11 cellular contexts compared by ENCODE assay signal in the genomic region with DNA sequence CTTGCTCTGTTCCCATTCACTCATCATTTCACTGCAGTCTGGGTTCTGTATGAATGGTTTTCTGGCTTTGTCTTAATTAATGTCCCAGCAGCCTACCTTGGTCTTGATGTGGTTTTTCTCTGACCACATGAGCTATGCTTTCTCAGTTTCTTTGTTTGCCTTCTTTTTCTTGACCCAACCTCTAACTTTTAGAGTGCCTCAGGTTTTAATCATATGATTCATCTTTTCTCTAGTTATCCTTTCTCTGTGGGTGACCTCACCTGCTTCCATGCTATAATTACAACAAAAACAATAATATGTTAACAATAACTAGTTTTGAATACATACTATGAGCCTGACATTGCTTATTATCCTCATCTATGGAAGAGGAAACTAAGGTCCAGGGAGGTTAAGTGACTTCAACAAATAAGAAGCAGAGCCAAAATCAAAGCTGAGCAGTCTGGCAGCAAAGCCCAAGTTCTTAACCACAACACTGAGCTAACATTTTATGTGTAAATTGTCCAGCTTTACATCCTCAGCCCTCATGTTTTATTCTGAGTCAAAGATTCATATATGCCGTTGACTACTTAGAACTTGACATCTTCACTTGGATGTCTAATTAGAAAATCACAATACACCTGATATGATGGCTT. TPM values are rescaled to one million over a fixed set of nuclear protein-coding genes. Genes with fewer than 3 reads are reported as not detected.
DNase-seq lines count a peak whose midpoint lies in the region; ATAC-seq and TF ChIP-seq lines count a peak whose summit lies in the region.
"Had no signal": no experiment of that assay in that cellular context is flagged by ENCODE, and none has a peak within 500 bp of the region (broad histone marks: within the 10 kb centered on the region; RNA-seq: fewer than 3 reads in every experiment).

No MANE protein-coding gene starts in this region.

- TF ChIP-seq CTCF in PC-3 (conservative IDR thresholded peaks at IDR 0.05; ENCODE audit: low read depth, low read length) = no peak
- TF ChIP-seq CTCF in lower leg skin (IDR thresholded peaks at IDR 0.05) = no peak

- ATAC-seq in GM19328 (IDR thresholded peaks at IDR 0.05; ENCODE audit: unreplicated experiment) (peak; percentile 68), HG02943 (IDR thresholded peaks at IDR 0.05; ENCODE audit: low read depth, unreplicated experiment) (peak; percentile 93), PC-3 (peak; percentile 65)

- CTCF ChIA-PET in PC-3 (lab: Charles Lee) = no interaction called here
- CTCF ChIA-PET in activated CD4-positive, alpha-beta memory T cell treated with anti-CD3 and anti-CD28 coated beads for 36 hours (lab: Charles Lee) = no interaction called here

- H3K27me3 ChIP-seq in PC-3 (ENCODE audit: low read length) = no peaks in the 10 kb centered on the region
- H3K27me3 ChIP-seq: transverse colon had no signal

- BruUV-seq in PC-3 (replicated peaks; lab: Mats Ljungman, UMichigan) = no TSS peak

- no peaks in the 10 kb centered on the region for H3K36me3 ChIP-seq in PC-3 (ENCODE audit: low read depth, low read length)
- H3K36me3 ChIP-seq: transverse colon had no signal

- H3K79me2 ChIP-seq in PC-3 (ENCODE audit: low read length) = no peaks in the 10 kb centered on the region

- WGBS in lower leg skin, 2 donors = 79 to 85% methylated on average over 1 of the region's 1 CpG

- no peak overlapping the region for H2AFZ ChIP-seq in PC-3 (ENCODE audit: low read length)

- POLR2A ChIA-PET in PC-3 (lab: Charles Lee; ENCODE audit: unreplicated experiment) = interaction anchor here (0.5 kb wide), 1 partner anchor 62 kb away, joined by 15 read pairs; no protein-coding TSS in a partner anchor
- POLR2A ChIA-PET in activated CD4-positive, alpha-beta memory T cell treated with anti-CD3 and anti-CD28 coated beads for 36 hours (lab: Charles Lee) = no interaction called here

- TF ChIP-seq POLR2A in erythroblast (IDR thresholded peaks at IDR 0.05; ENCODE audit: low read length) (no peak), lower leg skin (IDR thresholded peaks at IDR 0.05) (no peak)

- H3K4me3 ChIP-seq in PC-3 (ENCODE audit: low read length) (no peak overlapping the region), lower leg skin (ENCODE audit: low read depth, poor library complexity, severe bottlenecking) (no peak overlapping the region)
- H3K4me3 ChIP-seq: skin epidermis, transverse colon had no signal

- no peaks in the 10 kb centered on the region; the same call in 1 of the 2 replicates for H3K9me3 ChIP-seq in PC-3 (ENCODE audit: low read length)
- H3K9me3 ChIP-seq: transverse colon had no signal

- intact Hi-C loops in PC-3 (cut with micrococcal nuclease) (loop anchor here (1.0 kb wide), 1 partner anchor 8 kb away; no protein-coding TSS in a partner anchor), lower leg skin (cut with DNase I; ENCODE audit: low total_unique reads) (no loop called here)
- intact Hi-C loops in activated CD4-positive, alpha-beta memory T cell treated with anti-CD3 and anti-CD28 coated beads for 36 hours (cut with micrococcal nuclease) = no loop called here

- H4K20me1 ChIP-seq in PC-3 (ENCODE audit: low read length) = no peaks in the 10 kb centered on the region

- no peak overlapping the region for H3K4me3 Mint-ChIP-seq in activated CD4-positive, alpha-beta memory T cell treated with anti-CD3 and anti-CD28 coated beads for 36 hours

- H3K4me1 ChIP-seq in PC-3 (ENCODE audit: insufficient read depth, low read length) = peaks cover 9% of the 10 kb centered on the region
- H3K4me1 ChIP-seq: transverse colon had no signal

- no peaks in the 10 kb centered on the region for H3F3A ChIP-seq in PC-3 (ENCODE audit: low read length, unreplicated experiment)

- H3K27ac ChIP-seq in PC-3 (ENCODE audit: low read length) = no peak overlapping the region
- H3K27ac ChIP-seq: skin epidermis, transverse colon had no signal

- no peaks in the 10 kb centered on the region for H3K9me3 Mint-ChIP-seq in activated CD4-positive, alpha-beta memory T cell treated with anti-CD3 and anti-CD28 coated beads for 36 hours

- peaks cover 14% of the 10 kb centered on the region for H3K4me1 Mint-ChIP-seq in activated CD4-positive, alpha-beta memory T cell treated with anti-CD3 and anti-CD28 coated beads for 36 hours (ENCODE audit: low read depth)

- DNase-seq in EH (ENCODE audit: low read depth) (peak; percentile 7), PC-3 (peak; percentile 47), NCI-H1930 (lab: John Stamatoyannopoulos, UW) (no peak), erythroblast (lab: John Stamatoyannopoulos, UW) (no peak), lower leg skin (ENCODE audit: low spot score in 2 of 2) (no peak)
- no peak for DNase-seq in activated CD4-positive, alpha-beta memory T cell treated with anti-CD3 and anti-CD28 coated beads for 36 hours
- DNase-seq: activated CD8-positive, alpha-beta memory T cell treated with anti-CD3 and anti-CD28 coated beads for 24 hours; transverse colon had no signal

- peaks cover 4% of the 10 kb centered on the region for H3K27me3 Mint-ChIP-seq in activated CD4-positive, alpha-beta memory T cell treated with anti-CD3 and anti-CD28 coated beads for 36 hours

- no peak overlapping the region for H3K9ac ChIP-seq in PC-3 (ENCODE audit: low read length)

- no peaks in the 10 kb centered on the region for H3K36me3 Mint-ChIP-seq in activated CD4-positive, alpha-beta memory T cell treated with anti-CD3 and anti-CD28 coated beads for 36 hours

- no peaks in the 10 kb centered on the region for H3K9me2 ChIP-seq in PC-3 (replicated peaks; ENCODE audit: low read length)

- peak overlapping the region; percentile 8; the same call in 1 of the 2 replicates for H3K4me2 ChIP-seq in PC-3 (ENCODE audit: low read length)

- no peak overlapping the region for H3K27ac Mint-ChIP-seq in activated CD4-positive, alpha-beta memory T cell treated with anti-CD3 and anti-CD28 coated beads for 36 hours

RNA-seq across cellular contexts. Expression of a gene that starts 4.7 kb away (rescaled TPM):
- total RNA-seq in PC-3 (2014; rRNA removed) (not detected in 2 replicates), lower leg skin (not detected)
- not detected for total RNA-seq in activated CD4-positive, alpha-beta memory T cell treated with anti-CD3 and anti-CD28 coated beads for 36 hours
- total RNA-seq: transverse colon had no signal

RNA-seq across cellular contexts. Expression of a gene that starts 48.4 kb away (rescaled TPM):
- total RNA-seq in PC-3 (2014; rRNA removed) = not detected in 2 replicates
- total RNA-seq in lower leg skin = not detected
- not detected for total RNA-seq in activated CD4-positive, alpha-beta memory T cell treated with anti-CD3 and anti-CD28 coated beads for 36 hours
- total RNA-seq: transverse colon had no signal

RNA-seq across cellular contexts. Expression of a gene that starts 54.5 kb away (rescaled TPM):
- total RNA-seq in PC-3 (2014; rRNA removed) (not detected in 2 replicates), lower leg skin (not detected)
- not detected for total RNA-seq in activated CD4-positive, alpha-beta memory T cell treated with anti-CD3 and anti-CD28 coated beads for 36 hours
- total RNA-seq: transverse colon had no signal

Comparison
In these comparisons a context has a peak if more than half of its experiments do, and no peak if none do; other contexts are left out.
1. DNase-seq: peak in EH (single experiment) and PC-3 (single experiment); none in NCI-H1930 (0 of 2), erythroblast (0 of 2), lower leg skin (0 of 2) and activated CD4-positive, alpha-beta memory T cell treated with anti-CD3 and anti-CD28 coated beads for 36 hours (single experiment).
2. Peak in every context shown above with its lines, with median percentiles within 50 percentile points of each other: ATAC-seq.